11 cellular contexts compared by ENCODE assay signal in genomic region chr4:138892483-138893386, GRCh38.
DNase-seq lines count a peak whose midpoint lies in the region; ATAC-seq and TF ChIP-seq lines count a peak whose summit lies in the region.
"Had no signal": no experiment of that assay in that cellular context is flagged by ENCODE, and none has a peak within 500 bp of the region (broad histone marks: within the 10 kb centered on the region; RNA-seq: fewer than 3 reads in every experiment).

No MANE protein-coding gene starts in this region.

- in situ Hi-C loops in brain microvascular endothelial cell (cut with HindIII; ENCODE audit: low pct_ligation_motif_present, low sequenced_read_pairs) = no loop called here

- H3K36me3 ChIP-seq in brain microvascular endothelial cell (replicated peaks) (no peaks in the 10 kb centered on the region), MG63 (no peaks in the 10 kb centered on the region), lower lobe of right lung (no peaks in the 10 kb centered on the region)

- no peaks in the 10 kb centered on the region for H3K4me1 ChIP-seq in lower lobe of right lung

- H3K27ac ChIP-seq in brain microvascular endothelial cell (no peak overlapping the region), lower lobe of right lung (no peak overlapping the region)
- H3K27ac ChIP-seq: C4-2B had no signal

- ATAC-seq in GM18508 (IDR thresholded peaks at IDR 0.05; ENCODE audit: insufficient read depth, unreplicated experiment) (peak; percentile 43), HG03378 (IDR thresholded peaks at IDR 0.05; ENCODE audit: unreplicated experiment) (peak; percentile 73), lower lobe of right lung (no peak)
- ATAC-seq: HCT116 had no signal

- H3K4me3 ChIP-seq in brain microvascular endothelial cell (ENCODE audit: low read depth, low read length) (no peak overlapping the region), MG63 (no peak overlapping the region), lower lobe of right lung (no peak overlapping the region)

- H3K27me3 ChIP-seq in brain microvascular endothelial cell (replicated peaks) (no peaks in the 10 kb centered on the region), MG63 (no peaks in the 10 kb centered on the region), lower lobe of right lung (ENCODE audit: low read depth) (no peaks in the 10 kb centered on the region)

- DNase-seq in AG20443 (ENCODE audit: low spot score) (peak; percentile 35), brain microvascular endothelial cell (peak; percentile 10), MG63 (no peak), lower lobe of right lung (no peak), activated gamma-delta T cell (lab: John Stamatoyannopoulos, UW) (no peak)
- DNase-seq in activated CD4-positive, CD25-positive, alpha-beta regulatory T cell treated with anti-CD3 and anti-CD28 coated beads, Interleukin-2, amount 50 U/mL, for 72 hours = no peak
- DNase-seq: erythroblast had no signal

- H3K9me3 ChIP-seq in MG63 (no peaks in the 10 kb centered on the region), lower lobe of right lung (no peaks in the 10 kb centered on the region)

- intact Hi-C loops in lower lobe of right lung (cut with DNase I) = no loop called here

- TF ChIP-seq CTCF in brain microvascular endothelial cell (IDR thresholded peaks at IDR 0.05; ENCODE audit: low read depth, low read length, missing control alignments) (no peak), lower lobe of right lung (IDR thresholded peaks at IDR 0.05) (no peak)

Comparison
In these comparisons a context has a peak if more than half of its experiments do, and no peak if none do; other contexts are left out.
1. DNase-seq: peak in AG20443 (single experiment) and brain microvascular endothelial cell (single experiment); none in MG63 (single experiment), lower lobe of right lung (single experiment), activated gamma-delta T cell (single experiment) and activated CD4-positive, CD25-positive, alpha-beta regulatory T cell treated with anti-CD3 and anti-CD28 coated beads, Interleukin-2, amount 50 U/mL, for 72 hours (single experiment).
2. ATAC-seq: peak in GM18508 (single experiment) and HG03378 (single experiment); none in lower lobe of right lung (0 of 2).